Comparison of ENCODE assay signal across 23 cellular contexts in the genomic region with DNA sequence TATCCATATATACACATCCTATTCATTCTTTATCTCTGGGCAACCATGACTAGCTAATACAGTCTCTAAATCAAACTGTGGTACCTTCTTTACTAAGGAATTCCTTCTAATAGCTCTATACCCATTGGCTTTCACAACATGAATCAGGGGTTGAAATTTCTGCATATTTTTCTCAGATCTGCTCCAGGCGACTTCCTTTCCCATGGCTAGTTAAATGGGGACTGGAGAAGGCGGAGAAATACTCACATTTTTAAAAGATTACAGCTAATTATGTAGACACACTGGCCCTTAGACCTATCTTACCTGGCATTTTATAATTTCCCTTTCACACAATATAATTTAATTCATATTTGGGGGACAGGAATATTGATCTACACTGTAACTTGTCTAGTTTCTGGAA. TPM values are rescaled to one million over a fixed set of nuclear protein-coding genes. Genes with fewer than 3 reads are reported as not detected.
DNase-seq lines count a peak whose midpoint lies in the region; ATAC-seq and TF ChIP-seq lines count a peak whose summit lies in the region.
"Had no signal": no experiment of that assay in that cellular context is flagged by ENCODE, and none has a peak within 500 bp of the region (broad histone marks: within the 10 kb centered on the region; RNA-seq: fewer than 3 reads in every experiment).

No MANE protein-coding gene starts in this region.

- peak overlapping the region; percentile 16 for H3K4me3 Mint-ChIP-seq in activated naive CD4-positive, alpha-beta T cell treated with anti-CD3 and anti-CD28 coated beads for 36 hours
- peak overlapping the region in 5 of 7 donors; percentile 14 to 91 (median 39) for H3K4me3 Mint-ChIP-seq in CD8-positive, alpha-beta memory T cell
- H3K4me3 Mint-ChIP-seq in activated naive CD8-positive, alpha-beta T cell treated with anti-CD3 and anti-CD28 coated beads, Interleukin-2, amount 10 ng/mL, durations not matched to agents 7 days and 5 days, result peak overlapping the region; percentile 28
- H3K4me3 Mint-ChIP-seq in osteocyte (ENCODE audit: unreplicated experiment), result peak overlapping the region; percentile 27

- DNase-seq in activated naive CD4-positive, alpha-beta T cell treated with anti-CD3 and anti-CD28 coated beads for 36 hours, result no peak
- no peak for DNase-seq in activated naive CD4-positive, alpha-beta T cell (lab: John Stamatoyannopoulos, UW)
- DNase-seq in CD8-positive, alpha-beta memory T cell, result no peak
- no peak for DNase-seq in activated naive CD8-positive, alpha-beta T cell treated with anti-CD3 and anti-CD28 coated beads, Interleukin-2, amount 10 ng/mL, durations not matched to agents 7 days and 5 days
- DNase-seq in osteocyte (ENCODE audit: extremely low spot score, unreplicated experiment) (no peak), COLO829 (ENCODE audit: low spot score) (no peak), NOMO-1 treated with DMSO at 0.1 percent for 48 hours (lab: John Stamatoyannopoulos, UW; ENCODE audit: unreplicated experiment) (no peak)
- DNase-seq: activated CD4-positive, alpha-beta T cell treated with anti-CD3 and anti-CD28 coated beads, Interleukin-2, amount 50 U/mL, for 1 hour; activated CD8-positive, alpha-beta memory T cell treated with anti-CD3 and anti-CD28 coated beads, Interleukin-2, amount 50 U/mL, for 4 hours; amniotic stem cell; C1 segment of cervical spinal cord; GOT3; islet precursor cell; left ventricle myocardium superior; naive thymus-derived CD4-positive, alpha-beta T cell; NCI-H446 treated with DMSO at 0.1 percent for 48 hours; NCI-H82; OCI-M1; pancreas; T1000 had no signal

- CTCF ChIA-PET in activated naive CD4-positive, alpha-beta T cell treated with anti-CD3 and anti-CD28 coated beads for 36 hours (lab: Charles Lee), result interaction anchor here (1.2 to 1.3 kb wide), 2 partner anchors 20 to 24 kb away, joined by 3 to 4 read pairs; no protein-coding TSS in a partner anchor
- CTCF ChIA-PET in CD8-positive, alpha-beta memory T cell (lab: Charles Lee), result interaction anchor here (0.8 to 1.2 kb wide), 2 partner anchors 8 to 36 kb away, joined by 3 to 4 read pairs; no protein-coding TSS in a partner anchor

- no peaks in the 10 kb centered on the region for H3K36me3 Mint-ChIP-seq in activated naive CD4-positive, alpha-beta T cell treated with anti-CD3 and anti-CD28 coated beads for 36 hours (ENCODE audit: low read depth)
- H3K36me3 Mint-ChIP-seq in CD8-positive, alpha-beta memory T cell, result peaks cover 0 to 6% (median 0%) of the 10 kb centered on the region in 3 donors
- peaks cover 9% of the 10 kb centered on the region for H3K36me3 Mint-ChIP-seq in activated naive CD8-positive, alpha-beta T cell treated with anti-CD3 and anti-CD28 coated beads, Interleukin-2, amount 10 ng/mL, durations not matched to agents 7 days and 5 days
- H3K36me3 Mint-ChIP-seq in osteocyte (ENCODE audit: unreplicated experiment), result no peaks in the 10 kb centered on the region

- TF ChIP-seq CTCF in osteocyte (IDR thresholded peaks at IDR 0.05), result no peak

- no peak for ATAC-seq in activated naive CD8-positive, alpha-beta T cell treated with anti-CD3 and anti-CD28 coated beads, Interleukin-2, amount 10 ng/mL, durations not matched to agents 7 days and 5 days (ENCODE audit: low read depth)
- no peak for ATAC-seq in HG03342 (IDR thresholded peaks at IDR 0.05; ENCODE audit: unreplicated experiment)
- ATAC-seq: HepG2 had no signal

- no peak overlapping the region for H3K27ac Mint-ChIP-seq in activated naive CD4-positive, alpha-beta T cell treated with anti-CD3 and anti-CD28 coated beads for 36 hours
- H3K27ac Mint-ChIP-seq in CD8-positive, alpha-beta memory T cell, result peak overlapping the region in 1 of 8 donors; percentile 17
- H3K27ac Mint-ChIP-seq in activated naive CD8-positive, alpha-beta T cell treated with anti-CD3 and anti-CD28 coated beads, Interleukin-2, amount 10 ng/mL, durations not matched to agents 7 days and 5 days, result peak overlapping the region; percentile 25
- H3K27ac Mint-ChIP-seq in osteocyte (ENCODE audit: unreplicated experiment), result no peak overlapping the region

- no peaks in the 10 kb centered on the region for H3K9me3 Mint-ChIP-seq in activated naive CD4-positive, alpha-beta T cell treated with anti-CD3 and anti-CD28 coated beads for 36 hours
- no peaks in the 10 kb centered on the region for H3K9me3 Mint-ChIP-seq in CD8-positive, alpha-beta memory T cell
- peaks cover 2% of the 10 kb centered on the region for H3K9me3 Mint-ChIP-seq in activated naive CD8-positive, alpha-beta T cell treated with anti-CD3 and anti-CD28 coated beads, Interleukin-2, amount 10 ng/mL, durations not matched to agents 7 days and 5 days
- no peaks in the 10 kb centered on the region for H3K9me3 Mint-ChIP-seq in osteocyte (ENCODE audit: unreplicated experiment)

- POLR2A ChIA-PET in CD8-positive, alpha-beta memory T cell (lab: Charles Lee), result no interaction called here
- POLR2A ChIA-PET in activated naive CD8-positive, alpha-beta T cell treated with anti-CD3 and anti-CD28 coated beads, Interleukin-2, amount 10 ng/mL, durations not matched to agents 7 days and 5 days (lab: Charles Lee), result interaction anchor here (0.5 to 0.6 kb wide), 2 partner anchors 56 to 106 kb away, joined by 3 to 6 read pairs; no protein-coding TSS in a partner anchor

- H3K27me3 Mint-ChIP-seq in activated naive CD4-positive, alpha-beta T cell treated with anti-CD3 and anti-CD28 coated beads for 36 hours (ENCODE audit: low read depth), result peaks cover 4% of the 10 kb centered on the region
- H3K27me3 Mint-ChIP-seq in CD8-positive, alpha-beta memory T cell, result peaks cover 5 to 10% of the 10 kb centered on the region in 2 donors
- peaks cover 3% of the 10 kb centered on the region for H3K27me3 Mint-ChIP-seq in activated naive CD8-positive, alpha-beta T cell treated with anti-CD3 and anti-CD28 coated beads, Interleukin-2, amount 10 ng/mL, durations not matched to agents 7 days and 5 days
- no peaks in the 10 kb centered on the region for H3K27me3 Mint-ChIP-seq in osteocyte (ENCODE audit: unreplicated experiment)

- no peak overlapping the region for H3K27ac ChIP-seq in CD8-positive, alpha-beta memory T cell (ENCODE audit: low read depth, low read length)
- H3K27ac ChIP-seq: pancreas, SK-N-MC had no signal

- H3K4me1 Mint-ChIP-seq in activated naive CD4-positive, alpha-beta T cell treated with anti-CD3 and anti-CD28 coated beads for 36 hours (ENCODE audit: low read depth), result peaks cover 8% of the 10 kb centered on the region
- H3K4me1 Mint-ChIP-seq in CD8-positive, alpha-beta memory T cell, result peaks cover 20 to 28% (median 22%) of the 10 kb centered on the region in 3 donors
- peaks cover 21% of the 10 kb centered on the region for H3K4me1 Mint-ChIP-seq in activated naive CD8-positive, alpha-beta T cell treated with anti-CD3 and anti-CD28 coated beads, Interleukin-2, amount 10 ng/mL, durations not matched to agents 7 days and 5 days
- H3K4me1 Mint-ChIP-seq in osteocyte (ENCODE audit: unreplicated experiment), result peaks cover 20% of the 10 kb centered on the region

- peaks cover 4% of the 10 kb centered on the region for H3K27me3 ChIP-seq in CD8-positive, alpha-beta memory T cell (ENCODE audit: insufficient read depth, low read length, poor library complexity, severe bottlenecking)
- H3K27me3 ChIP-seq: pancreas had no signal

- H3K4me3 ChIP-seq in CD8-positive, alpha-beta memory T cell (ENCODE audit: low read length), result no peak overlapping the region

- intact Hi-C loops in activated naive CD4-positive, alpha-beta T cell treated with anti-CD3 and anti-CD28 coated beads for 36 hours (cut with micrococcal nuclease), result loop anchor here (1.0 to 5.0 kb wide), 13 partner anchors 29 to 1843 kb away; partner anchors contain the start of genes CGRRF1, CNIH1, GPR137C and PSMC6

- no peaks in the 10 kb centered on the region for H3K36me3 ChIP-seq in CD8-positive, alpha-beta memory T cell (ENCODE audit: insufficient read depth, low read length)
- H3K36me3 ChIP-seq: pancreas had no signal

- H3K9me3 ChIP-seq in CD8-positive, alpha-beta memory T cell (ENCODE audit: low read length), result no peaks in the 10 kb centered on the region
- H3K9me3 ChIP-seq: pancreas had no signal

- peaks cover 5% of the 10 kb centered on the region for H3K4me1 ChIP-seq in CD8-positive, alpha-beta memory T cell (ENCODE audit: insufficient read depth, low read length)
- H3K4me1 ChIP-seq: pancreas had no signal

RNA-seq across cellular contexts. Expression of gene CDKN3, which starts 1.1 kb away (rescaled TPM):
- total RNA-seq in activated naive CD4-positive, alpha-beta T cell treated with anti-CD3 and anti-CD28 coated beads for 36 hours, result 100 to 1,000 TPM in 1 of 2 experiments, 10 to 100 TPM in 1; 96.5 to 101 TPM
- total RNA-seq in CD8-positive, alpha-beta memory T cell, result 10 to 100 TPM; 33.8 to 46.8 TPM
- 6.7 TPM for polyA plus RNA-seq in CD8-positive, alpha-beta memory T cell
- total RNA-seq in activated naive CD8-positive, alpha-beta T cell treated with anti-CD3 and anti-CD28 coated beads, Interleukin-2, amount 10 ng/mL, durations not matched to agents 7 days and 5 days, result 10 to 100 TPM; 64.8 to 67.6 TPM
- total RNA-seq in osteocyte, result 8.5 and 10.6 TPM in 2 replicates

RNA-seq across cellular contexts. Expression of gene CNIH1, which starts 45.5 kb away (rescaled TPM):
- 10 to 100 TPM; 68.1 to 78.4 TPM for total RNA-seq in activated naive CD4-positive, alpha-beta T cell treated with anti-CD3 and anti-CD28 coated beads for 36 hours
- total RNA-seq in CD8-positive, alpha-beta memory T cell, result 100 to 1,000 TPM in 1 of 2 experiments, 10 to 100 TPM in 1; 87.1 to 104 TPM
- 84.9 TPM for polyA plus RNA-seq in CD8-positive, alpha-beta memory T cell
- 10 to 100 TPM; 54.9 to 63.2 TPM for total RNA-seq in activated naive CD8-positive, alpha-beta T cell treated with anti-CD3 and anti-CD28 coated beads, Interleukin-2, amount 10 ng/mL, durations not matched to agents 7 days and 5 days
- total RNA-seq in osteocyte, result 127 and 130 TPM in 2 replicates
